Comparison of ENCODE assay signal across 9 cellular contexts in the genomic region with DNA sequence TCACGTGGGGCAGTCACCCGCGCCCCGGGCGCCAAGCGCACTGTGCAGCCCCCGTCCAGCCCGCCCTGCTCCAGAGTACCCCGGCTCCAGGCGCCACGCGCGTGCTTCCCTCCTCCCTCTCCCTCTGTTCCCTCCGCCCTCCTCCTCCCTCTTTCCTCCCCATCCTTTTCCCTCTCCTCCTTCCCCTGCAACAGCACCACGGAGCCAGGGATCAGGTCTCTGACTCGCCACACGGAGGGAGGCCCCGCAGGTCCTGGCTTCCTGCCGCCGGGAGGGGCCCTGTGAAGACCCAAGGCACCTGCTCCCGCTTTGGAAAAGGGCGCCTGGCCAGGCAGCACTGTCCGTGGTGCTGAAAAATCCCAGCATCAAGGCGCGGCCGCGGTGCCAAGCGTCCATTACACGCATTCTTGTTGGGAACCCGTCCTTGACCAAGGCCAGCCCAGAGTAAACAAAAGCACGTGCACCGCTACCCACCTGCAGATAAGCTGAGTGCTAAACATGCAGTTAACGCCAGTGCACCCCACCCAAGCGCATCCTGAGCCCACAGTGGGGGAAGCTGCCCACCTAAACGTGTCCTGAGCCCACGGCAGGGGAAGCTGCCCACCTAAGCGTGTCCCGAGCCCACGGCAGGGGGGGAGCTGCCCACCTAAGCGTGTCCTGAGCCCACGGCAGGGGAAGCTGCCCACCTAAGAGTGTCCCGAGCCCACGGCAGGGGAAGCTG. TPM values are rescaled to one million over a fixed set of nuclear protein-coding genes. Genes with fewer than 3 reads are reported as not detected.
DNase-seq lines count a peak whose midpoint lies in the region; ATAC-seq and TF ChIP-seq lines count a peak whose summit lies in the region.
"Had no signal": no experiment of that assay in that cellular context is flagged by ENCODE, and none has a peak within 500 bp of the region (broad histone marks: within the 10 kb centered on the region; RNA-seq: fewer than 3 reads in every experiment).

No MANE protein-coding gene starts in this region.

- intact Hi-C loops in left ventricle myocardium superior (cut with micrococcal nuclease) = no loop called here

- 0 out of 2 replicates have a peak, but pooled peaks cover 3% of the 10 kb centered on the region for H3K4me1 ChIP-seq in SJCRH30

- peak; percentile 81 for DNase-seq in 8988T
- peak; percentile 62 for DNase-seq in GM10266 (ENCODE audit: extremely low spot score)
- peak; percentile 62 to 71 for DNase-seq in SJCRH30
- DNase-seq in left ventricle myocardium superior = peak; percentile 64
- no peak for DNase-seq in NOMO-1 treated with DMSO at 0.1 percent for 48 hours (lab: John Stamatoyannopoulos, UW; ENCODE audit: unreplicated experiment)
- DNase-seq in NCI-H2107 (lab: John Stamatoyannopoulos, UW) = no peak

- H3K4me3 ChIP-seq in SJCRH30 = no peak overlapping the region

- H3K9me3 ChIP-seq in SJCRH30 (replicated peaks) = no peaks in the 10 kb centered on the region

- H3K27ac ChIP-seq in SJCRH30 = no peak overlapping the region

- ATAC-seq in left ventricle myocardium superior (peak; percentile 67), HG03571 (IDR thresholded peaks at IDR 0.05; ENCODE audit: unreplicated experiment) (no peak), HG02840 (IDR thresholded peaks at IDR 0.05; ENCODE audit: low FRiP score, unreplicated experiment) (no peak)

- no peaks in the 10 kb centered on the region for H3K36me3 ChIP-seq in SJCRH30

- H3K27me3 ChIP-seq in SJCRH30 = no peaks in the 10 kb centered on the region

- no peak for TF ChIP-seq CTCF in GM10266 (IDR thresholded peaks at IDR 0.05; ENCODE audit: control insufficient read depth, insufficient read depth, low read depth, missing control alignments)

RNA-seq across cellular contexts. Expression of a gene that starts 21.7 kb away (rescaled TPM):
- not detected in 2 replicates for total RNA-seq in SJCRH30 (2014; rRNA removed; shearing (Covaris generic))
- total RNA-seq in left ventricle myocardium superior = not detected
- total RNA-seq: HT1080 had no signal

RNA-seq across cellular contexts. Expression of a gene that starts 45.5 kb away (rescaled TPM):
- not detected in 2 replicates for total RNA-seq in SJCRH30 (2014; rRNA removed; shearing (Covaris generic))
- not detected for total RNA-seq in left ventricle myocardium superior
- total RNA-seq: HT1080 had no signal

RNA-seq across cellular contexts. Expression of a gene that starts 48.0 kb away (rescaled TPM):
- not detected in 2 replicates for total RNA-seq in SJCRH30 (2014; rRNA removed; shearing (Covaris generic))
- not detected for total RNA-seq in left ventricle myocardium superior

Comparison
In these comparisons a context has a peak if more than half of its experiments do, and no peak if none do; other contexts are left out.
1. DNase-seq: peak in 8988T (single experiment), GM10266 (single experiment), SJCRH30 (2 of 2) and left ventricle myocardium superior (single experiment); none in NOMO-1 treated with DMSO at 0.1 percent for 48 hours (single experiment) and NCI-H2107 (single experiment).